25 cellular contexts compared by ENCODE assay signal in genomic region chr6:23306251-23306950, GRCh38.
"Had no signal": no experiment of that assay in that cellular context is flagged by ENCODE, and none has a peak within 500 bp of the region (broad histone marks: within the 10 kb centered on the region; RNA-seq: fewer than 3 reads in every experiment).

No MANE protein-coding gene starts in this region.

- H3K27ac ChIP-seq: left lung, pancreas, prostate gland, sigmoid colon, spleen, tibial nerve, uterus had no signal

- H3K4me1 ChIP-seq: left lung, pancreas, prostate gland, sigmoid colon, spleen, tibial nerve, uterus had no signal

- H3K36me3 ChIP-seq: left lung, pancreas, prostate gland, sigmoid colon, spleen, tibial nerve, uterus had no signal

- H3K27me3 ChIP-seq: left lung, pancreas, sigmoid colon, spleen, tibial nerve, uterus had no signal

- H3K9me3 ChIP-seq: left lung, pancreas, prostate gland, sigmoid colon, tibial nerve, uterus had no signal

- H3K4me3 ChIP-seq: left lung, lung, mucosa of descending colon, pancreas, prostate gland, sigmoid colon, spleen, tibial nerve, uterus had no signal

- FAIRE-seq: kidney, pancreas, small intestine had no signal

- DNase-seq: hippocampal formation; kidney; left colon; left lung; midbrain; mucosa of descending colon; naive thymus-derived CD4-positive, alpha-beta T cell; pancreas; posterior cingulate gyrus; retina; right cardiac atrium; sigmoid colon; small intestine; spleen; stimulated activated CD4-positive, alpha-beta T cell treated with anti-CD3 and anti-CD28 coated beads, Interleukin-4, amount 100 ng/mL, for 4 hours; stimulated activated CD8-positive, alpha-beta memory T cell treated with anti-CD3 and anti-CD28 coated beads, Interleukin-4, amount 100 ng/mL, for 48 hours; stimulated activated naive CD4-positive, alpha-beta T cell treated with Interleukin-2 at 50 U/mL for 16 hours; stimulated activated naive CD8-positive, alpha-beta T cell treated with anti-CD3 and anti-CD28 coated beads, Interleukin-15, amount 100 ng/mL, for 72 hours; substantia nigra; uterus had no signal

- ATAC-seq: left colon; left lung; mucosa of descending colon; naive thymus-derived CD4-positive, alpha-beta T cell; natural killer cell treated with Interleukin-12 subunit alpha and Interleukin-12 subunit beta and Interleukin-15 and Interleukin-18, amount 100 ng/mL, for 72 hours; pancreas; right cardiac atrium; stimulated activated memory B cell treated with anti-CD40 and anti-IgM and Interleukin-4, amounts not matched to agents 10 μg/mL and 1 μg/mL and 100 μg/mL, for 72 hours; stimulated activated naive CD8-positive, alpha-beta T cell treated with anti-CD3 and anti-CD28 coated beads, Interleukin-15, amount 100 ng/mL, for 72 hours had no signal
